Comparison of ENCODE assay signal across 10 cellular contexts in genomic region chr6:81750201-81750600, GRCh38. TPM values are rescaled to one million over a fixed set of nuclear protein-coding genes. Genes with fewer than 3 reads are reported as not detected.
DNase-seq lines count a peak whose midpoint lies in the region; ATAC-seq, FAIRE-seq and TF ChIP-seq lines count a peak whose summit lies in the region.
"Had no signal": no experiment of that assay in that cellular context is flagged by ENCODE, and none has a peak within 500 bp of the region (broad histone marks: within the 10 kb centered on the region; RNA-seq: fewer than 3 reads in every experiment).

No MANE protein-coding gene starts in this region.

- H3K9me3 Mint-ChIP-seq in dendritic cell treated with granulocyte-macrophage colony-stimulating factor and Interleukin-4, amounts not matched to agents 40 ng/mL and 50 ng/mL, for 4 days = no peaks in the 10 kb centered on the region
- no peaks in the 10 kb centered on the region for H3K9me3 Mint-ChIP-seq in nephron

- intact Hi-C loops in dendritic cell treated with granulocyte-macrophage colony-stimulating factor and Interleukin-4, amounts not matched to agents 40 ng/mL and 50 ng/mL, for 4 days (cut with micrococcal nuclease) = loop anchor here (2.0 to 10.0 kb wide), 6 partner anchors 13 to 1645 kb away; partner anchors contain the start of genes BCKDHB, PGM3 and RWDD2A

- FAIRE-seq in A549 (lab: Jason Lieb, UNC) = no peak

- H3K36me3 Mint-ChIP-seq in dendritic cell treated with granulocyte-macrophage colony-stimulating factor and Interleukin-4, amounts not matched to agents 40 ng/mL and 50 ng/mL, for 4 days (ENCODE audit: low read depth) = peaks cover 74% of the 10 kb centered on the region
- H3K36me3 Mint-ChIP-seq in nephron (ENCODE audit: low read depth) = no peaks in the 10 kb centered on the region

- H3K9me3 ChIP-seq in A549 = no peaks in the 10 kb centered on the region
- H3K9me3 ChIP-seq in HUES64 (ENCODE audit: insufficient read depth, low read depth, low read length) = no peaks in the 10 kb centered on the region

- no peaks in the 10 kb centered on the region for H3K36me3 ChIP-seq in HUES64 (ENCODE audit: insufficient read depth, low read length)

- TF ChIP-seq EP300 in A549 (IDR thresholded peaks at IDR 0.05) = no peak

- no peak for ATAC-seq in A549
- ATAC-seq in GM21360 (IDR thresholded peaks at IDR 0.05; ENCODE audit: unreplicated experiment) = no peak

- peak overlapping the region; percentile 98 for H3K27ac Mint-ChIP-seq in dendritic cell treated with granulocyte-macrophage colony-stimulating factor and Interleukin-4, amounts not matched to agents 40 ng/mL and 50 ng/mL, for 4 days
- H3K27ac Mint-ChIP-seq in nephron = peak overlapping the region in 1 of 3 experiments; percentile 97

- H3K9ac ChIP-seq in HUES64 (ENCODE audit: low read depth, low read length) = no peak overlapping the region

- peak overlapping the region; percentile 96; the same call in 2 of the 3 replicates for H3K4me2 ChIP-seq in A549

- DNase-seq in A549 (ENCODE audit: low read depth in 1 of 2, low spot score in 1 of 2) (no peak), NCI-H1694 treated with DMSO at 0.1 percent for 48 hours (lab: John Stamatoyannopoulos, UW) (no peak), NCI-H2196 (lab: John Stamatoyannopoulos, UW; ENCODE audit: unreplicated experiment) (no peak), epidermal melanocyte (ENCODE audit: insufficient read length, low spot score) (no peak)
- DNase-seq: activated CD4-positive, alpha-beta T cell treated with anti-CD3 and anti-CD28 coated beads for 4 hours; DMS79 had no signal

- H3K4me3 ChIP-seq in A549 (no peak overlapping the region), HUES64 (ENCODE audit: low read length) (peak overlapping the region; percentile 91; the same call in 1 of the 2 replicates)

- CTCF ChIA-PET in A549 (lab: Yijun Ruan, JAX) = no interaction called here

- 82% methylated on average over 5 of the region's 5 CpGs for WGBS in A549 (ENCODE audit: missing lambda C conversion rate)
- 99% methylated on average over 5 of the region's 5 CpGs for WGBS in HUES64

- H3K27ac ChIP-seq in A549 = no peak overlapping the region
- no peak overlapping the region for H3K27ac ChIP-seq in HUES64 (ENCODE audit: low read depth, low read length)

- peak overlapping the region; percentile 87 for H3K4me3 Mint-ChIP-seq in dendritic cell treated with granulocyte-macrophage colony-stimulating factor and Interleukin-4, amounts not matched to agents 40 ng/mL and 50 ng/mL, for 4 days
- peak overlapping the region; percentile 88 to 98 (median 91) for H3K4me3 Mint-ChIP-seq in nephron

- POLR2A ChIA-PET in A549 (lab: Yijun Ruan, JAX) = no interaction called here

- H3K4me1 Mint-ChIP-seq in dendritic cell treated with granulocyte-macrophage colony-stimulating factor and Interleukin-4, amounts not matched to agents 40 ng/mL and 50 ng/mL, for 4 days (ENCODE audit: low read depth) = peaks cover 60% of the 10 kb centered on the region
- peaks cover 15% of the 10 kb centered on the region for H3K4me1 Mint-ChIP-seq in nephron

- TF ChIP-seq POLR2A in A549 (IDR thresholded peaks at IDR 0.05; ENCODE audit: low read length) = no peak

- H3K27me3 ChIP-seq in HUES64 (ENCODE audit: insufficient read depth, low read length) = peaks cover 44% of the 10 kb centered on the region

- no peak for TF ChIP-seq RAD21 in A549 (conservative IDR thresholded peaks at IDR 0.05 in 1 of 2, IDR thresholded peaks at IDR 0.05 in 1 of 2)

- H3K27me3 Mint-ChIP-seq in dendritic cell treated with granulocyte-macrophage colony-stimulating factor and Interleukin-4, amounts not matched to agents 40 ng/mL and 50 ng/mL, for 4 days = no peaks in the 10 kb centered on the region
- H3K27me3 Mint-ChIP-seq in nephron (ENCODE audit: low read depth) = peaks cover 49% of the 10 kb centered on the region

- H3K4me1 ChIP-seq in A549 (0 out of 3 replicates have a peak, but pooled peaks cover 2% of the 10 kb centered on the region), HUES64 (ENCODE audit: insufficient read depth, low read length) (peaks cover 8% of the 10 kb centered on the region; the same call in 1 of the 2 replicates)

- TF ChIP-seq CTCF in A549 (IDR thresholded peaks at IDR 0.05) (no peak), nephron (IDR thresholded peaks at IDR 0.05; ENCODE audit: unreplicated experiment in 3 of 3) (no peak)

TF ChIP-seq in A549, 52 proteins besides CTCF, POLR2A, EP300 and RAD21:
- TF ChIP-seq NPAS2 (CRISPR knock-in tag; IDR thresholded peaks at IDR 0.05; ENCODE audit: borderline replicate concordance) (no peak), PHF8 (IDR thresholded peaks at IDR 0.05; ENCODE audit: borderline replicate concordance, low read depth) (no peak), GATA3 (IDR thresholded peaks at IDR 0.05; ENCODE audit: borderline replicate concordance) (no peak), JUN (IDR thresholded peaks at IDR 0.05) (no peak), RCOR1 (IDR thresholded peaks at IDR 0.05; ENCODE audit: low read depth, low read length) (no peak), HOXB13 (CRISPR knock-in tag; IDR thresholded peaks at IDR 0.05; ENCODE audit: low read depth) (no peak), BHLHE40 (IDR thresholded peaks at IDR 0.05; ENCODE audit: low read depth, low read length) (no peak), HOXA7 (CRISPR knock-in tag; IDR thresholded peaks at IDR 0.05) (no peak), NFE2L2 (conservative IDR thresholded peaks at IDR 0.05; ENCODE audit: low read length) (no peak), BCL3 (IDR thresholded peaks at IDR 0.05) (no peak), E2F6 (IDR thresholded peaks at IDR 0.05; ENCODE audit: borderline replicate concordance, low read depth) (no peak), KDM5A (IDR thresholded peaks at IDR 0.05) (no peak), HDAC2 (IDR thresholded peaks at IDR 0.05) (no peak), ZSCAN20 (CRISPR knock-in tag; IDR thresholded peaks at IDR 0.05) (no peak)

RNA-seq across cellular contexts. Expression of gene TENT5A, which starts 2.3 kb away (rescaled TPM):
- polyA plus RNA-seq in A549 (2011; rRNA removed) = 1.8 and 2.3 TPM in 2 replicates
- polyA plus RNA-seq in A549 (2012; cell fraction: cytosol; rRNA removed) = 0.22 and 0.24 TPM in 2 replicates
- polyA plus RNA-seq in A549 (2012; cell fraction: nucleus; rRNA removed) = 0.47 and 0.56 TPM in 2 replicates
- polyA plus RNA-seq in A549 (2017; fragmentation: RNase III; extraction: RNeasy Plus Mini Kit Qiagen cat#74134 plus additional on column Dnase treatment) = 0.79 to 1.1 TPM (median 0.91 TPM) in 3 replicates
- 0.99 and 2.4 TPM in 2 replicates for polyA minus RNA-seq in A549 (2011; rRNA and poly(A)+ RNA removed)
- 1.3 TPM for polyA plus RNA-seq in HUES64 (2013, experiment 1 of 2)
- 1.1 TPM for polyA plus RNA-seq in HUES64 (2013, experiment 2 of 2)
